Comparison of ENCODE assay signal across 10 cellular contexts in the genomic region with DNA sequence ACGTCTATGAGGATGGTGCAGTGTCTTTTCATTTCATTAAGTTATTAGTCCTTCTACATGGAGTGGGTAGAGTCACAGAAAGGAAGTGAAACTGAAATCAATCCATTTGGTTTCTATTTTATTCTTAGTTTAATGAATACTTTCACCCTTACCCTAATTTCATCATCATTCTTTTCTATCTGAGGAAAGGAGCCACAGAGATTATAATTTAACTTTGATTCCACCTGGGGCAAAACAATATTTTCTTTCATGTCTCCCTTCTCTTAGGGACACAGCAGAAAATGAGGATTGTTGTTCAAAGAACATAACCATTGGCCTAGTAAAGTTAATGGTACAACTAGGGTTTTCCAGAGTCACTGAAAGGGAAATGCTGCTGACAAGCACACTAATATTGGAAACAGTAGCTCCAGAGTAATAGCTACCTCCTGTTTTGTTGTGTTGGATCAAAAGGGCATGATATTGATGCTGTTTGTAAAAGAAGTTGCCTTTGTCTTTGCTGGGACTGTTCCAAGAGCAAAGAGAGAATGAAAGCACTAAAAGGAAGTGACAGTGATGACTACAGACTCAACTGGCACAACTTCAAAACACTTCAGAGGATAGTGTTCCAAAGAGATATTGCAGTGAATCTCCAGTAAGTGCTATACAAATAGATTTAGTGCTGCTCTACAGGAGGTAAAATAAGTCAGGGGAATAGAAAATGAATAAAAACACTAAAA.
A peak's percentile ranks its signal among the peaks of the same experiment; 100 is the strongest.
DNase-seq lines count a peak whose midpoint lies in the region; ATAC-seq, FAIRE-seq and TF ChIP-seq lines count a peak whose summit lies in the region.
"Had no signal": no experiment of that assay in that cellular context is flagged by ENCODE, and none has a peak within 500 bp of the region (broad histone marks: within the 10 kb centered on the region; RNA-seq: fewer than 3 reads in every experiment).

No MANE protein-coding gene starts in this region.

- intact Hi-C loops in sciatic nerve (cut with DNase I): no loop called here

- no peak overlapping the region for H3K4me3 ChIP-seq in fibroblast of the aortic adventitia (ENCODE audit: low read depth, low read length)
- H3K4me3 ChIP-seq: cardiac muscle cell had no signal

- no peak for TF ChIP-seq CTCF in fibroblast of the aortic adventitia (IDR thresholded peaks at IDR 0.05; ENCODE audit: insufficient read depth, low read length)

- DNase-seq in GM12891 (ENCODE audit: insufficient read length, low spot score) (no peak), fibroblast of the aortic adventitia (ENCODE audit: low read depth) (peak; percentile 11), islet precursor cell (no peak), sciatic nerve (ENCODE audit: low spot score) (no peak), DMS79 (lab: John Stamatoyannopoulos, UW) (no peak), retina (no peak)
- DNase-seq: midbrain had no signal

- FAIRE-seq in GM12891 (lab: Jason Lieb, UNC): peak; percentile 59

- no peak for TF ChIP-seq POLR2A in GM12891 (IDR thresholded peaks at IDR 0.05; ENCODE audit: low read depth, low read length)

- ATAC-seq in GM21423 (IDR thresholded peaks at IDR 0.05; ENCODE audit: unreplicated experiment): peak; percentile 86
- peak; percentile 87 for ATAC-seq in HG03378 (IDR thresholded peaks at IDR 0.05; ENCODE audit: unreplicated experiment)
- ATAC-seq in sciatic nerve: no peak

TF ChIP-seq in GM12891, 5 proteins besides CTCF, POLR2A, EP300 and RAD21:
- peak; percentile 92 for TF ChIP-seq SPI1 (IDR thresholded peaks at IDR 0.05; ENCODE audit: low read depth, low read length)
- no peak for TF ChIP-seq TAF1 (IDR thresholded peaks at IDR 0.05; ENCODE audit: low read depth, low read length)
